ENCODE assay signal across 23 cellular contexts in genomic region chr10:119694608-119695007, GRCh38.
"Had no signal": no experiment of that assay in that cellular context is flagged by ENCODE, and none has a peak within 500 bp of the region (broad histone marks: within the 10 kb centered on the region; RNA-seq: fewer than 3 reads in every experiment).

No MANE protein-coding gene starts in this region.

- DNase-seq: heart right ventricle; kidney; left colon; left lung; lower lobe of right lung; mammary epithelial cell; mesendoderm; naive thymus-derived CD4-positive, alpha-beta T cell; nucleus accumbens; pancreas; posterior cingulate gyrus; retina; right cardiac atrium; stimulated activated CD4-positive, alpha-beta T cell treated with anti-CD3 and anti-CD28 coated beads, Interleukin-12 subunit alpha, Interleukin-12 subunit beta, amount 100 ng/mL, for 4 hours; stimulated activated CD4-positive, alpha-beta T cell treated with anti-CD3 and anti-CD28 coated beads, Interleukin-15, amount 100 ng/mL, for 24 hours; stimulated activated CD4-positive, alpha-beta T cell treated with anti-CD3 and anti-CD28 coated beads, Interleukin-2, amount 100 ng/mL, for 24 hours; stimulated activated CD4-positive, alpha-beta T cell treated with anti-CD3 and anti-CD28 coated beads, Interleukin-4, amount 100 ng/mL, for 1 hour; stimulated activated naive CD8-positive, alpha-beta T cell treated with anti-CD3 and anti-CD28 coated beads, Interleukin-15, Interleukin-2, amounts not matched to agents 100 U/mL and 50 U/mL, for 24 hours; substantia nigra; uterus had no signal

- H3K27ac Mint-ChIP-seq: mesothelial cell of epicardium; naive thymus-derived CD4-positive, alpha-beta T cell; type B pancreatic cell had no signal

- H3K36me3 Mint-ChIP-seq: mesothelial cell of epicardium; naive thymus-derived CD4-positive, alpha-beta T cell; type B pancreatic cell had no signal

- H3K9me3 Mint-ChIP-seq: mesothelial cell of epicardium, type B pancreatic cell had no signal

- H3K4me3 Mint-ChIP-seq: mesothelial cell of epicardium; naive thymus-derived CD4-positive, alpha-beta T cell; type B pancreatic cell had no signal

- H3K27me3 Mint-ChIP-seq: naive thymus-derived CD4-positive, alpha-beta T cell; type B pancreatic cell had no signal

- H3K4me1 Mint-ChIP-seq: mesothelial cell of epicardium had no signal

- ATAC-seq: heart right ventricle; left colon; left lung; lower lobe of right lung; naive thymus-derived CD4-positive, alpha-beta T cell; pancreas; right cardiac atrium; sciatic nerve; stimulated activated naive CD8-positive, alpha-beta T cell treated with anti-CD3 and anti-CD28 coated beads, Interleukin-15, Interleukin-2, amounts not matched to agents 100 U/mL and 50 U/mL, for 24 hours had no signal
